Comparison of ENCODE assay signal across 15 cellular contexts in the genomic region with DNA sequence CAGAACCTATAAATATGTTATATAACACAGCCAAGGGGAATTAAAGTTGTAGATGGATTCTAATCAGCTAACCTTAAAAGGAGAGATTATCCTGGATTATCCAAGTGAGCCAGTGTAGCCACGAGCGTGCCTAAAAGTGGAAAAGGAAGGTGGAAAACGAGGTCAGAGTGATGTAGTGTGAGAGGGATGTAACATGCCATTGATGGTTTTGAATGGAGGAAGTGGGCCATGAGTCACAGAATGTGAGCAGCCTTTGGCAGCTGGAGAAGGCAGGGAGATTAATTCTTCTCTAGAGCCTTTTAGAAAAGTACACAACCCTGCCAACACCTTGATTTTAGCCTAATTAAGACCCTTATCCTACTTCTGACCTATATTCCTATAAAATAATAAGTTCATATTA.
A peak's percentile ranks its signal among the peaks of the same experiment; 100 is the strongest.
DNase-seq lines count a peak whose midpoint lies in the region; ATAC-seq and TF ChIP-seq lines count a peak whose summit lies in the region.
"Had no signal": no experiment of that assay in that cellular context is flagged by ENCODE, and none has a peak within 500 bp of the region (broad histone marks: within the 10 kb centered on the region; RNA-seq: fewer than 3 reads in every experiment).

No MANE protein-coding gene starts in this region.

- H3K4me3 Mint-ChIP-seq in activated CD4-positive, alpha-beta memory T cell treated with anti-CD3 and anti-CD28 coated beads for 36 hours: no peak overlapping the region
- H3K4me3 Mint-ChIP-seq: CD4-positive, alpha-beta T cell; natural killer cell had no signal

- TF ChIP-seq POLR2A in NB4 (IDR thresholded peaks at IDR 0.05; ENCODE audit: extremely low read depth, insufficient read length): no peak
- TF ChIP-seq POLR2A in tibial nerve (IDR thresholded peaks at IDR 0.05): no peak

- no peaks in the 10 kb centered on the region for H3K27me3 ChIP-seq in tibial nerve

- TF ChIP-seq CTCF in NB4 (IDR thresholded peaks at IDR 0.05; ENCODE audit: low read depth, low read length) (no peak), tibial nerve (IDR thresholded peaks at IDR 0.05) (no peak)

- no peak for TF ChIP-seq EP300 in tibial nerve (IDR thresholded peaks at IDR 0.05)

- no peaks in the 10 kb centered on the region for H3K9me3 ChIP-seq in tibial nerve

- CTCF ChIA-PET in activated CD4-positive, alpha-beta memory T cell treated with anti-CD3 and anti-CD28 coated beads for 36 hours (lab: Charles Lee): interaction anchor here (0.5 kb wide), 1 partner anchor 9 kb away, joined by 3 read pairs; no protein-coding TSS in a partner anchor

- H3K36me3 Mint-ChIP-seq in activated CD4-positive, alpha-beta memory T cell treated with anti-CD3 and anti-CD28 coated beads for 36 hours: no peaks in the 10 kb centered on the region
- H3K36me3 Mint-ChIP-seq: natural killer cell had no signal

- DNase-seq in ELF-1 (ENCODE audit: low read depth, low spot score): peak; percentile 6
- peak; percentile 21 for DNase-seq in NB4 (ENCODE audit: low read depth)
- DNase-seq in astrocyte of the hippocampus (ENCODE audit: low read depth, low spot score): peak; percentile 76
- DNase-seq in lung microvascular endothelial cell (ENCODE audit: low read depth in 2 of 2): peak; percentile 52 to 83
- DNase-seq in tibial nerve (ENCODE audit: low spot score in 2 of 2): no peak
- no peak for DNase-seq in activated CD4-positive, alpha-beta memory T cell treated with anti-CD3 and anti-CD28 coated beads for 36 hours
- DNase-seq in NCI-H526 (lab: John Stamatoyannopoulos, UW): no peak
- DNase-seq: activated CD4-positive, alpha-beta T cell treated with anti-CD3 and anti-CD28 coated beads for 4 hours; CD4-positive, alpha-beta T cell; central memory CD4-positive, alpha-beta T cell; natural killer cell; NCI-H1436 treated with DMSO at 0.1 percent for 48 hours had no signal

- H3K4me1 Mint-ChIP-seq in activated CD4-positive, alpha-beta memory T cell treated with anti-CD3 and anti-CD28 coated beads for 36 hours (ENCODE audit: low read depth): no peaks in the 10 kb centered on the region
- H3K4me1 Mint-ChIP-seq: natural killer cell had no signal

- H3K27ac Mint-ChIP-seq in activated CD4-positive, alpha-beta memory T cell treated with anti-CD3 and anti-CD28 coated beads for 36 hours: no peak overlapping the region
- H3K27ac Mint-ChIP-seq: activated T-helper 2 cell treated with anti-CD3 and anti-CD28 coated beads, Interferon-gamma antibody, Interleukin-2, Interleukin-4, amounts not matched to agents 10 μg/mL and 5 μg/mL and 100 μg/mL, durations not matched to agents 14 hours and 24 hours and 36 hours; CD4-positive, alpha-beta T cell; natural killer cell had no signal

- ATAC-seq in HG03565 (IDR thresholded peaks at IDR 0.05; ENCODE audit: unreplicated experiment): no peak
- ATAC-seq: natural killer cell, sciatic nerve had no signal

- H3K36me3 ChIP-seq in tibial nerve: no peaks in the 10 kb centered on the region

- no peaks in the 10 kb centered on the region for H3K9me3 Mint-ChIP-seq in activated CD4-positive, alpha-beta memory T cell treated with anti-CD3 and anti-CD28 coated beads for 36 hours
- H3K9me3 Mint-ChIP-seq: activated T-helper 2 cell treated with anti-CD3 and anti-CD28 coated beads, Interferon-gamma antibody, Interleukin-2, Interleukin-4, amounts not matched to agents 10 μg/mL and 5 μg/mL and 100 μg/mL, durations not matched to agents 14 hours and 24 hours and 36 hours; CD4-positive, alpha-beta T cell; natural killer cell had no signal

- POLR2A ChIA-PET in activated CD4-positive, alpha-beta memory T cell treated with anti-CD3 and anti-CD28 coated beads for 36 hours (lab: Charles Lee): no interaction called here

- H3K4me3 ChIP-seq in NB4 (ENCODE audit: low read depth, low read length) (no peak overlapping the region), tibial nerve (no peak overlapping the region)

- H3K27ac ChIP-seq in tibial nerve: no peak overlapping the region

- no peaks in the 10 kb centered on the region for H3K4me1 ChIP-seq in tibial nerve

- H3K27me3 Mint-ChIP-seq in activated CD4-positive, alpha-beta memory T cell treated with anti-CD3 and anti-CD28 coated beads for 36 hours: peaks cover 3% of the 10 kb centered on the region
- H3K27me3 Mint-ChIP-seq: CD4-positive, alpha-beta T cell had no signal

- intact Hi-C loops in activated CD4-positive, alpha-beta memory T cell treated with anti-CD3 and anti-CD28 coated beads for 36 hours (cut with micrococcal nuclease): no loop called here

- 57 to 62% methylated on average over 3 of the region's 3 CpGs for WGBS in tibial nerve, 2 donors

Comparison
In these comparisons a context has a peak if more than half of its experiments do, and no peak if none do; other contexts are left out.
1. DNase-seq: peak in ELF-1 (single experiment), NB4 (single experiment), astrocyte of the hippocampus (single experiment) and lung microvascular endothelial cell (2 of 2); none in tibial nerve (0 of 2), activated CD4-positive, alpha-beta memory T cell treated with anti-CD3 and anti-CD28 coated beads for 36 hours (single experiment) and NCI-H526 (0 of 2).